Comparison of ENCODE assay signal across 9 cellular contexts in the genomic region with DNA sequence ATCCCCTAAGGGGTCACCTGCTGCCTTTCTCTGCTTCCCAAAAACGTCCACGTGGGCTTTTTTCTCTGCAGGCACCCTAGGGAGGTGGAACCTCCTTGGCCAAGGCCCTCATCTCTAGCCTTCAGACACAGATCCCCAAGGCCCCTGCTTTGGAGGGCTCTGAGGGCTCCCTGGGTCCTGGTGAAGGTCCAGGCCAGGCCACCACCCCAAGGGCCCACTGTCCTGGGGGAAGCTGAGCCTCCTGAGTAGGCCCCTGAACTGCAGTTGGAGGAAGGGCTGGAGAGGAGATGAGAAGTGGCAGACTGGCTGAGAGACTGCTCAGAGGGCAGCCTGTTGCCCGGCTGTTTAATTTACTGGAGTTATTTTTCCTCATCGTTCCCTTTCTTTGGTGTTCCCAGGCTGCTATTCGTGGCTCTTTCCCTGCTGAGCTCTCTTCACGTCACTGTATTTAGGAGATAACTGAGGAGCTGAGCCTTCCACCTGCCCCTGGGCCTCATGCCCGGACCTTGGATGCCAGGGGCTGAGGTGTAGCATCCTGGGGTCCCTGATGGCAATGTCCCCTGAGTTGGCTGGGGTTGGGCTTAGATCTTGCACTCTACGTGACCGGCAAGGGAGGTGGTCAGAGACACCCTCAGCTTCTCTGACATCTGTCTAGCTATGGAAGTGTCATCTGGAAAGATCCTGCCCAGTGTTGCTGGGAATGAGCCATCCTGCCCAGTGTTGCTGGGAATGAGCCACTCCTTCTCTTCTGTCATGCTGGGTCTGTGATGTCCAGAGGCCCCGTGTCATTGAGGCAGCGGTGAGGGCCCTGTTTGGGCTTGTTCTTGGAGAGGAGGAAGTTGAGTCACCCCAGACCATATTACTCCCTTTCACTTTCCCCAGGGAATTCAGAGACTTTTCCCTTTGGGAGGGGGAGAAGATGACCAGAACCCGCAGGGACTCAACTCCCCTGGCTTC.
DNase-seq lines count a peak whose midpoint lies in the region; ATAC-seq and TF ChIP-seq lines count a peak whose summit lies in the region.
"Had no signal": no experiment of that assay in that cellular context is flagged by ENCODE, and none has a peak within 500 bp of the region (broad histone marks: within the 10 kb centered on the region; RNA-seq: fewer than 3 reads in every experiment).

No MANE protein-coding gene starts in this region.

- TF ChIP-seq CTCF in MCF 10A (IDR thresholded peaks at IDR 0.05; ENCODE audit: unreplicated experiment) = no peak
- TF ChIP-seq CTCF in right atrium auricular region (IDR thresholded peaks at IDR 0.05) = no peak

- H3K9me3 ChIP-seq in right atrium auricular region = no peaks in the 10 kb centered on the region

- peaks cover 0 to 94% of the 10 kb centered on the region in 2 donors for H3K4me1 ChIP-seq in right atrium auricular region

- CTCF ChIA-PET in MCF 10A (lab: Yijun Ruan, JAX) = interaction anchor here (0.7 to 3.2 kb wide), 9 partner anchors 9 to 77 kb away, joined by 3 to 19 read pairs (median 4); no protein-coding TSS in a partner anchor

- H3K4me3 ChIP-seq in right atrium auricular region = no peak overlapping the region

- no peaks in the 10 kb centered on the region for H3K27me3 Mint-ChIP-seq in MCF 10A (ENCODE audit: insufficient read depth, unreplicated experiment)

- H3K4me3 Mint-ChIP-seq in MCF 10A (ENCODE audit: unreplicated experiment) = peak overlapping the region; percentile 54
- H3K4me3 Mint-ChIP-seq: activated T-cell treated with anti-CD3 and anti-CD28 coated beads, Interleukin-2, amount 50 U/mL, for 72 hours had no signal

- intact Hi-C loops in MCF 10A (cut with micrococcal nuclease) = loop anchor here (1.0 kb wide), 1 partner anchor 14 kb away; no protein-coding TSS in a partner anchor

- peak overlapping the region; percentile 95 for H3K27ac Mint-ChIP-seq in MCF 10A (ENCODE audit: low read depth, unreplicated experiment)
- H3K27ac Mint-ChIP-seq: activated T-cell treated with anti-CD3 and anti-CD28 coated beads, Interleukin-2, amount 50 U/mL, for 72 hours had no signal

- ATAC-seq in HG02840 (IDR thresholded peaks at IDR 0.05; ENCODE audit: low FRiP score, unreplicated experiment) = no peak
- ATAC-seq: activated T-cell treated with anti-CD3 and anti-CD28 coated beads, Interleukin-2, amount 50 U/mL, for 72 hours had no signal

- BruUV-seq in MCF 10A (replicated peaks; lab: Mats Ljungman, UMichigan) = TSS peak; percentile 80

- H3K36me3 ChIP-seq in right atrium auricular region = no peaks in the 10 kb centered on the region

- POLR2A ChIA-PET in MCF 10A (lab: Yijun Ruan, JAX) = interaction anchor here (0.8 to 1.0 kb wide), 3 partner anchors 14 to 47 kb away, joined by 3 to 5 read pairs (median 3); no protein-coding TSS in a partner anchor

- peak overlapping the region; percentile 92 to 95 for H3K27ac ChIP-seq in right atrium auricular region

- DNase-seq in HT1080 (ENCODE audit: low read depth) (peak; percentile 95), MCF 10A (ENCODE audit: unreplicated experiment) (peak; percentile 98), right atrium auricular region (ENCODE audit: low spot score) (peak; percentile 76), ureter (ENCODE audit: low spot score) (peak; percentile 64), NCI-H1930 (lab: John Stamatoyannopoulos, UW) (no peak)
- no peak for DNase-seq in stimulated activated CD4-positive, alpha-beta T cell treated with anti-CD3 and anti-CD28 coated beads, Interleukin-2, amount 100 ng/mL, for 48 hours
- DNase-seq: activated T-cell treated with anti-CD3 and anti-CD28 coated beads, Interleukin-2, amount 50 U/mL, for 72 hours; occipital lobe had no signal

- H3K9me3 Mint-ChIP-seq in MCF 10A (ENCODE audit: unreplicated experiment) = no peaks in the 10 kb centered on the region
- H3K9me3 Mint-ChIP-seq: activated T-cell treated with anti-CD3 and anti-CD28 coated beads, Interleukin-2, amount 50 U/mL, for 72 hours had no signal

- peaks cover 28% of the 10 kb centered on the region for H3K4me1 Mint-ChIP-seq in MCF 10A (ENCODE audit: insufficient read depth, unreplicated experiment)

- H3K36me3 Mint-ChIP-seq in MCF 10A (ENCODE audit: insufficient read depth, unreplicated experiment) = no peaks in the 10 kb centered on the region

- no peaks in the 10 kb centered on the region for H3K27me3 ChIP-seq in right atrium auricular region

Comparison
In these comparisons a context has a peak if more than half of its experiments do, and no peak if none do; other contexts are left out.
1. DNase-seq: peak in HT1080 (single experiment), MCF 10A (single experiment), right atrium auricular region (single experiment) and ureter (single experiment); none in NCI-H1930 (0 of 2) and stimulated activated CD4-positive, alpha-beta T cell treated with anti-CD3 and anti-CD28 coated beads, Interleukin-2, amount 100 ng/mL, for 48 hours (0 of 2).